Comparison of ENCODE assay signal across 1 cellular context in the genomic region with DNA sequence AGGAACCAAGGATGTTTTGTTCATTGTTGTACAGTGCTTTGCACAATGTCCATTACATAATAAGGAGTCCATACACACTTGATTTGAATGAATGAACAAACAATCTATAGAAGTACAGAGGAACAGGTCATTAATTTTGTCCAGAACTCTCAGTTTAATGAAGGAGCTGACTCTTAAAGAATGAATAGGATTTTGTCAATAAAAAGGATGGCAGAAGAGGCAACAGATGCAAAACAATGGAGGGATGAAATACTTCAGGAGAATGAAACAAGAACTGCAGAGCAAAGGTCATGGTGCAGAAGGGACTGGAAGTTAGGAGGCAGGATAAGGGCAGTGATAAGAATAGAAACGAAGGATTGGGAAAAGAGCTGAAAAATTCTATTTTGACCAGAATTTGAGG.
TF ChIP-seq lines count a peak whose summit lies in the region.

No MANE protein-coding gene starts in this region.

TF ChIP-seq in GM23338, 12 proteins besides CTCF, POLR2A, EP300 and RAD21 (continued from another document):
- TF ChIP-seq, protein P1, sequence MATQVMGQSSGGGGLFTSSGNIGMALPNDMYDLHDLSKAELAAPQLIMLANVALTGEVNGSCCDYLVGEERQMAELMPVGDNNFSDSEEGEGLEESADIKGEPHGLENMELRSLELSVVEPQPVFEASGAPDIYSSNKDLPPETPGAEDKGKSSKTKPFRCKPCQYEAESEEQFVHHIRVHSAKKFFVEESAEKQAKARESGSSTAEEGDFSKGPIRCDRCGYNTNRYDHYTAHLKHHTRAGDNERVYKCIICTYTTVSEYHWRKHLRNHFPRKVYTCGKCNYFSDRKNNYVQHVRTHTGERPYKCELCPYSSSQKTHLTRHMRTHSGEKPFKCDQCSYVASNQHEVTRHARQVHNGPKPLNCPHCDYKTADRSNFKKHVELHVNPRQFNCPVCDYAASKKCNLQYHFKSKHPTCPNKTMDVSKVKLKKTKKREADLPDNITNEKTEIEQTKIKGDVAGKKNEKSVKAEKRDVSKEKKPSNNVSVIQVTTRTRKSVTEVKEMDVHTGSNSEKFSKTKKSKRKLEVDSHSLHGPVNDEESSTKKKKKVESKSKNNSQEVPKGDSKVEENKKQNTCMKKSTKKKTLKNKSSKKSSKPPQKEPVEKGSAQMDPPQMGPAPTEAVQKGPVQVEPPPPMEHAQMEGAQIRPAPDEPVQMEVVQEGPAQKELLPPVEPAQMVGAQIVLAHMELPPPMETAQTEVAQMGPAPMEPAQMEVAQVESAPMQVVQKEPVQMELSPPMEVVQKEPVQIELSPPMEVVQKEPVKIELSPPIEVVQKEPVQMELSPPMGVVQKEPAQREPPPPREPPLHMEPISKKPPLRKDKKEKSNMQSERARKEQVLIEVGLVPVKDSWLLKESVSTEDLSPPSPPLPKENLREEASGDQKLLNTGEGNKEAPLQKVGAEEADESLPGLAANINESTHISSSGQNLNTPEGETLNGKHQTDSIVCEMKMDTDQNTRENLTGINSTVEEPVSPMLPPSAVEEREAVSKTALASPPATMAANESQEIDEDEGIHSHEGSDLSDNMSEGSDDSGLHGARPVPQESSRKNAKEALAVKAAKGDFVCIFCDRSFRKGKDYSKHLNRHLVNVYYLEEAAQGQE (IDR thresholded peaks at IDR 0.05; ENCODE audit: unreplicated experiment): no peak
- TF ChIP-seq, protein P2, sequence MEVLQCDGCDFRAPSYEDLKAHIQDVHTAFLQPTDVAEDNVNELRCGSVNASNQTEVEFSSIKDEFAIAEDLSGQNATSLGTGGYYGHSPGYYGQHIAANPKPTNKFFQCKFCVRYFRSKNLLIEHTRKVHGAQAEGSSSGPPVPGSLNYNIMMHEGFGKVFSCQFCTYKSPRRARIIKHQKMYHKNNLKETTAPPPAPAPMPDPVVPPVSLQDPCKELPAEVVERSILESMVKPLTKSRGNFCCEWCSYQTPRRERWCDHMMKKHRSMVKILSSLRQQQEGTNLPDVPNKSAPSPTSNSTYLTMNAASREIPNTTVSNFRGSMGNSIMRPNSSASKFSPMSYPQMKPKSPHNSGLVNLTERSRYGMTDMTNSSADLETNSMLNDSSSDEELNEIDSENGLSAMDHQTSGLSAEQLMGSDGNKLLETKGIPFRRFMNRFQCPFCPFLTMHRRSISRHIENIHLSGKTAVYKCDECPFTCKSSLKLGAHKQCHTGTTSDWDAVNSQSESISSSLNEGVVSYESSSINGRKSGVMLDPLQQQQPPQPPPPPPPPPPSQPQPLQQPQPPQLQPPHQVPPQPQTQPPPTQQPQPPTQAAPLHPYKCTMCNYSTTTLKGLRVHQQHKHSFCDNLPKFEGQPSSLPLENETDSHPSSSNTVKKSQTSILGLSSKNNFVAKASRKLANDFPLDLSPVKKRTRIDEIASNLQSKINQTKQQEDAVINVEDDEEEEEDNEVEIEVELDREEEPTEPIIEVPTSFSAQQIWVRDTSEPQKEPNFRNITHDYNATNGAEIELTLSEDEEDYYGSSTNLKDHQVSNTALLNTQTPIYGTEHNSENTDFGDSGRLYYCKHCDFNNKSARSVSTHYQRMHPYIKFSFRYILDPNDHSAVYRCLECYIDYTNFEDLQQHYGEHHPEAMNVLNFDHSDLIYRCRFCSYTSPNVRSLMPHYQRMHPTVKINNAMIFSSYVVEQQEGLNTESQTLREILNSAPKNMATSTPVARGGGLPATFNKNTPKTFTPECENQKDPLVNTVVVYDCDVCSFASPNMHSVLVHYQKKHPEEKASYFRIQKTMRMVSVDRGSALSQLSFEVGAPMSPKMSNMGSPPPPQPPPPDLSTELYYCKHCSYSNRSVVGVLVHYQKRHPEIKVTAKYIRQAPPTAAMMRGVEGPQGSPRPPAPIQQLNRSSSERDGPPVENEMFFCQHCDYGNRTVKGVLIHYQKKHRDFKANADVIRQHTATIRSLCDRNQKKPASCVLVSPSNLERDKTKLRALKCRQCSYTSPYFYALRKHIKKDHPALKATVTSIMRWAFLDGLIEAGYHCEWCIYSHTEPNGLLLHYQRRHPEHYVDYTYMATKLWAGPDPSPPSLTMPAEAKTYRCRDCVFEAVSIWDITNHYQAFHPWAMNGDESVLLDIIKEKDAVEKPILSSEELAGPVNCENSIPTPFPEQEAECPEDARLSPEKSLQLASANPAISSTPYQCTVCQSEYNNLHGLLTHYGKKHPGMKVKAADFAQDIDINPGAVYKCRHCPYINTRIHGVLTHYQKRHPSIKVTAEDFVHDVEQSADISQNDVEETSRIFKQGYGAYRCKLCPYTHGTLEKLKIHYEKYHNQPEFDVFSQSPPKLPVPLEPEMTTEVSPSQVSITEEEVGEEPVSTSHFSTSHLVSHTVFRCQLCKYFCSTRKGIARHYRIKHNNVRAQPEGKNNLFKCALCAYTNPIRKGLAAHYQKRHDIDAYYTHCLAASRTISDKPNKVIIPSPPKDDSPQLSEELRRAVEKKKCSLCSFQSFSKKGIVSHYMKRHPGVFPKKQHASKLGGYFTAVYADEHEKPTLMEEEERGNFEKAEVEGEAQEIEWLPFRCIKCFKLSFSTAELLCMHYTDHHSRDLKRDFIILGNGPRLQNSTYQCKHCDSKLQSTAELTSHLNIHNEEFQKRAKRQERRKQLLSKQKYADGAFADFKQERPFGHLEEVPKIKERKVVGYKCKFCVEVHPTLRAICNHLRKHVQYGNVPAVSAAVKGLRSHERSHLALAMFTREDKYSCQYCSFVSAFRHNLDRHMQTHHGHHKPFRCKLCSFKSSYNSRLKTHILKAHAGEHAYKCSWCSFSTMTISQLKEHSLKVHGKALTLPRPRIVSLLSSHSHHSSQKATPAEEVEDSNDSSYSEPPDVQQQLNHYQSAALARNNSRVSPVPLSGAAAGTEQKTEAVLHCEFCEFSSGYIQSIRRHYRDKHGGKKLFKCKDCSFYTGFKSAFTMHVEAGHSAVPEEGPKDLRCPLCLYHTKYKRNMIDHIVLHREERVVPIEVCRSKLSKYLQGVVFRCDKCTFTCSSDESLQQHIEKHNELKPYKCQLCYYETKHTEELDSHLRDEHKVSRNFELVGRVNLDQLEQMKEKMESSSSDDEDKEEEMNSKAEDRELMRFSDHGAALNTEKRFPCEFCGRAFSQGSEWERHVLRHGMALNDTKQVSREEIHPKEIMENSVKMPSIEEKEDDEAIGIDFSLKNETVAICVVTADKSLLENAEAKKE (CRISPR knock-in tag; IDR thresholded peaks at IDR 0.05): no peak
